In genomic region chr4:48196758-48197504, GRCh38 we compare ENCODE assay signal across 1 cellular context.
TF ChIP-seq lines count a peak whose summit lies in the region.

No MANE protein-coding gene starts in this region.

TF ChIP-seq in SK-N-SH, 30 proteins besides CTCF, POLR2A, EP300 and RAD21 (continued from another document):
- TF ChIP-seq USF1 (IDR thresholded peaks at IDR 0.05; ENCODE audit: borderline replicate concordance, low read depth) (no peak), MXI1 (IDR thresholded peaks at IDR 0.05; ENCODE audit: low read depth, low read length) (no peak), TCF12 (IDR thresholded peaks at IDR 0.05) (no peak), MEF2A (IDR thresholded peaks at IDR 0.05; ENCODE audit: borderline replicate concordance, low read depth) (no peak)
